Comparison of ENCODE assay signal across 14 cellular contexts in the genomic region with DNA sequence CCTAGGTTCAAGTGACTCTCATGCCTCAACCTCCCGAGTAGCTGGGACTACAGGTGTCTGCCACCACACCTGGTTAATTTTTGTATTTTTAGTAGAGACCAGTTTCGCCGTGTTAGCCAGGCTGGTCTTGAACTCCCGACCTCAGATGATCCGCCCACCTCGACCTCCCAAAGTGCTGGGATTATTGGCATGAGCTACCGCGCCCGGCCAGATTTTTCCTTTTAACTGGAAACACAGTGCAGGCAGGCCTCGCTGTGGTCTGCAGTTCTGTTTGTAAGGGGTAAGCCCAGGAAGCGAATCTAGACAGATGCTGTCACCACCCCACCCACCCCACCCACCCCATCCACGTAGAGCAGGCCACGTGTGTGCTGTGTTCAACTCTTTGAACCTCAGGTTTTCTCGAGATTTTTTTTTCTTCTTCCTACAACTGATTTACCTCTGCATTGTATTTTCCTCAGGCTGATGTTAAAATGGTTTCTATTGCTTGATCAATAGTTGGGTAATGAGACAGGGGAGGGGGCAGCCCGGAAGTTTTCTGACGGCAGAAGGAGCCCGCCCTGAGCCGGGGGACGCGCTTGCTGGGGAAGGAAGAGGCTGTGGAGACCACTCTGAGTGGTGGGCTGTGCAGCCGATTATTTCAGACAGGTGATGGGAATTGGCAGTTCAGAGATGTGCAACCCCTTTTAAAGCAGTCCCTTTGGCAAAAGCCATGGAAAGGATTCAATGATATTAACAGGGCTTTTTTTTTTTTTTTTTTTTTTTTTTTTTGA.
DNase-seq lines count a peak whose midpoint lies in the region; ATAC-seq and TF ChIP-seq lines count a peak whose summit lies in the region.
"Had no signal": no experiment of that assay in that cellular context is flagged by ENCODE, and none has a peak within 500 bp of the region (broad histone marks: within the 10 kb centered on the region; RNA-seq: fewer than 3 reads in every experiment).

No MANE protein-coding gene starts in this region.

- no peak overlapping the region for H3K14ac ChIP-seq in neuronal stem cell (ENCODE audit: low read length)

- H3K9ac ChIP-seq in neuronal stem cell (ENCODE audit: low read depth, low read length, poor library complexity), result no peak overlapping the region
- H3K9ac ChIP-seq: BLaER1 had no signal

- no peaks in the 10 kb centered on the region for H3K9me3 ChIP-seq in neuronal stem cell (replicated peaks in 1 of 2; ENCODE audit: control insufficient read depth in 2 of 2, insufficient read depth in 1 of 2, low read depth in 1 of 2, low read length in 2 of 2)
- H3K9me3 ChIP-seq in upper lobe of right lung, result no peaks in the 10 kb centered on the region
- H3K9me3 ChIP-seq in adrenal gland (replicated peaks in 1 of 3), result no peaks in the 10 kb centered on the region
- H3K9me3 ChIP-seq: BLaER1 had no signal

- no peak overlapping the region for H2AK5ac ChIP-seq in neuronal stem cell (ENCODE audit: low read depth, low read length)

- no peak overlapping the region for H4K91ac ChIP-seq in neuronal stem cell (ENCODE audit: low read depth, low read length, poor library complexity)

- peak overlapping the region; percentile 24 for H2BK5ac ChIP-seq in neuronal stem cell (ENCODE audit: low read length)

- no peak overlapping the region for H3K4ac ChIP-seq in neuronal stem cell (ENCODE audit: low read length)

- no CpG with 5 or more reads among the region's 21 CpGs for WGBS in neuronal stem cell (ENCODE audit: extremely low coverage in 2 of 2, insufficient read length in 2 of 2, insufficient replicate concordance in 1 of 2), 2 donors
- 80 to 89% (median 85%) methylated on average over 21 of the region's 21 CpGs for WGBS in adrenal gland, 4 donors

- ATAC-seq in upper lobe of right lung, result no peak
- ATAC-seq: GM12878 had no signal

- intact Hi-C loops in activated CD4-positive, alpha-beta T cell treated with anti-CD3 and anti-CD28 coated beads, Interleukin-2, amount 10 ng/mL, durations not matched to agents 24 days and 14 days (cut with micrococcal nuclease), result no loop called here
- intact Hi-C loops in upper lobe of right lung (cut with DNase I) (loop anchor here (10.0 kb wide), 1 partner anchor 200 kb away; no protein-coding TSS in a partner anchor), adrenal gland (cut with DNase I) (no loop called here)

- no peaks in the 10 kb centered on the region for H3K36me3 Mint-ChIP-seq in activated CD4-positive, alpha-beta T cell treated with anti-CD3 and anti-CD28 coated beads, Interleukin-2, amount 10 ng/mL, durations not matched to agents 24 days and 14 days (ENCODE audit: low read depth)
- H3K36me3 Mint-ChIP-seq: CD14-positive monocyte; CD4-positive, alpha-beta memory T cell had no signal

- H2AFZ ChIP-seq in neuronal stem cell (ENCODE audit: low read length), result no peak overlapping the region

- peaks cover 3% of the 10 kb centered on the region for H3K27me3 Mint-ChIP-seq in activated CD4-positive, alpha-beta T cell treated with anti-CD3 and anti-CD28 coated beads, Interleukin-2, amount 10 ng/mL, durations not matched to agents 24 days and 14 days

- no peaks in the 10 kb centered on the region for H3K36me3 ChIP-seq in neuronal stem cell (replicated peaks in 1 of 2; ENCODE audit: control insufficient read depth in 2 of 2, insufficient read depth in 2 of 2, low read length in 2 of 2)
- no peaks in the 10 kb centered on the region for H3K36me3 ChIP-seq in upper lobe of right lung
- no peaks in the 10 kb centered on the region for H3K36me3 ChIP-seq in adrenal gland (replicated peaks in 1 of 2)
- H3K36me3 ChIP-seq: BLaER1 had no signal

- H3K4me2 ChIP-seq in neuronal stem cell (ENCODE audit: insufficient read depth, low read length, poor library complexity, severe bottlenecking), result no peak overlapping the region
- H3K4me2 ChIP-seq: BLaER1 had no signal

- H3K4me1 Mint-ChIP-seq in activated CD4-positive, alpha-beta T cell treated with anti-CD3 and anti-CD28 coated beads, Interleukin-2, amount 10 ng/mL, durations not matched to agents 24 days and 14 days, result no peaks in the 10 kb centered on the region
- H3K4me1 Mint-ChIP-seq: CD4-positive, alpha-beta memory T cell had no signal

- no peak overlapping the region for H4K8ac ChIP-seq in neuronal stem cell (ENCODE audit: low read depth, low read length)

- H3K27ac ChIP-seq in neuronal stem cell (replicated peaks; ENCODE audit: low read length) (no peak overlapping the region), upper lobe of right lung (no peak overlapping the region), adrenal gland (no peak overlapping the region)
- H3K27ac ChIP-seq: 22Rv1, BLaER1 had no signal

- H3K18ac ChIP-seq in neuronal stem cell (ENCODE audit: low read length), result no peak overlapping the region

- H3K23ac ChIP-seq in neuronal stem cell (ENCODE audit: low read depth, low read length, poor library complexity), result no peak overlapping the region

- H2BK12ac ChIP-seq in neuronal stem cell (ENCODE audit: low read length), result no peak overlapping the region

- no peak for TF ChIP-seq POLR2A in adrenal gland (IDR thresholded peaks at IDR 0.05)

- H3K4me1 ChIP-seq in neuronal stem cell (ENCODE audit: control insufficient read depth in 2 of 2, insufficient read depth in 1 of 2, low read depth in 1 of 2, low read length in 2 of 2) (no peaks in the 10 kb centered on the region), upper lobe of right lung (no peaks in the 10 kb centered on the region), adrenal gland (replicated peaks in 1 of 2) (no peaks in the 10 kb centered on the region)

- DNase-seq in activated CD4-positive, alpha-beta T cell treated with anti-CD3 and anti-CD28 coated beads, Interleukin-2, amount 10 ng/mL, durations not matched to agents 24 days and 14 days, result no peak
- no peak for DNase-seq in activated CD4-positive, alpha-beta T cell treated with anti-CD3 and anti-CD28 coated beads for 4 hours
- no peak for DNase-seq in neuronal stem cell (ENCODE audit: low spot score)
- DNase-seq in upper lobe of right lung, result peak; percentile 35
- no peak for DNase-seq in activated naive CD4-positive, alpha-beta T cell (lab: John Stamatoyannopoulos, UW)
- DNase-seq in adrenal gland, result no peak
- no peak for DNase-seq in NOMO-1 treated with DMSO at 0.1 percent for 48 hours (lab: John Stamatoyannopoulos, UW; ENCODE audit: unreplicated experiment)
- DNase-seq: CD4-positive, alpha-beta memory T cell; H9; IMR-90 had no signal

- no peak overlapping the region for H2BK15ac ChIP-seq in neuronal stem cell (ENCODE audit: low read length)

- no peaks in the 10 kb centered on the region for H3K9me3 Mint-ChIP-seq in activated CD4-positive, alpha-beta T cell treated with anti-CD3 and anti-CD28 coated beads, Interleukin-2, amount 10 ng/mL, durations not matched to agents 24 days and 14 days
- H3K9me3 Mint-ChIP-seq: CD14-positive monocyte; CD4-positive, alpha-beta memory T cell; H9 had no signal

- H3K27me3 ChIP-seq in neuronal stem cell (ENCODE audit: control insufficient read depth in 3 of 3, insufficient read depth in 3 of 3, low read depth in 1 of 3, low read length in 3 of 3) (peaks cover 0 to 16% (median 2%) of the 10 kb centered on the region in 3 experiments), upper lobe of right lung (no peaks in the 10 kb centered on the region), adrenal gland (no peaks in the 10 kb centered on the region)
- H3K27me3 ChIP-seq: BLaER1 had no signal

- H2BK120ac ChIP-seq in neuronal stem cell (ENCODE audit: low read depth, low read length), result no peak overlapping the region

- no peak for TF ChIP-seq CTCF in upper lobe of right lung (IDR thresholded peaks at IDR 0.05)
- no peak for TF ChIP-seq CTCF in adrenal gland (IDR thresholded peaks at IDR 0.05)

- H3K4me3 ChIP-seq in neuronal stem cell (ENCODE audit: low read length in 2 of 2), result no peak overlapping the region
- H3K4me3 ChIP-seq in upper lobe of right lung, result no peak overlapping the region
- H3K4me3 ChIP-seq in adrenal gland, result no peak overlapping the region
- H3K4me3 ChIP-seq: BLaER1, GM12878 had no signal

- H3K79me1 ChIP-seq in neuronal stem cell (ENCODE audit: low read depth, low read length), result no peaks in the 10 kb centered on the region

- peak overlapping the region; percentile 41 for H3K27ac Mint-ChIP-seq in activated CD4-positive, alpha-beta T cell treated with anti-CD3 and anti-CD28 coated beads, Interleukin-2, amount 10 ng/mL, durations not matched to agents 24 days and 14 days
- H3K27ac Mint-ChIP-seq: CD14-positive monocyte; CD4-positive, alpha-beta memory T cell; H9 had no signal

- no peak overlapping the region for H3K4me3 Mint-ChIP-seq in activated CD4-positive, alpha-beta T cell treated with anti-CD3 and anti-CD28 coated beads, Interleukin-2, amount 10 ng/mL, durations not matched to agents 24 days and 14 days
- H3K4me3 Mint-ChIP-seq: CD4-positive, alpha-beta memory T cell; H9 had no signal
